ENCODE assay signal across 9 cellular contexts in the genomic region with DNA sequence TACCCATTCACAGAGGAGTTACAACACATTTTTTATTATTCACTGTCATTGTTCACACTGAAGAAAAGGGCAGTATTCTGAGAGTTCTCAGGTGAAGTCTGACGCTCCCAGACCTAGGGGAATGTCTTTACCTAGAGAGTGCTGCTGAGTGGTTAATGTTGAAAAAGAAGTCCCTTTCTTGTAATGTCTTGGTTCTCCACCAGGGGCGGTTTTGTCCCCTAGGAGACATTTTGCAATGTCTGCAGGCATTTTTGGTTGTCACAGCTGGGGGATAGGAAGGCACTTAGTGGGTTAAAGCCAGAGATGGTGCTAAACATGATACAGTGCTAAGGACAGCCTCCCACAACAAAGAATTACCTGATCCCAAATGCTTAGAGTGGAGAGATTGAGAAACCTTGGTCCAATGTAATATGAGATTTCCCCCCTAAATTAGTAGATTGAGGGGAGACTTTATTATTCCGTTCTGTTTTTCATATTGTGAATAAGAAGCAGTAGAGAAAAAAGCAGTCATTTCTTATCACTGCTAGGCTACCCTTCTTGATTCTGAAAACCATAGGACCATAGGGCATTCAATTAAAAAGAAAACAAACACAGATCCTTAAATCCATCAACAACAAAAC. TPM values are rescaled to one million over a fixed set of nuclear protein-coding genes. Genes with fewer than 3 reads are reported as not detected.
DNase-seq lines count a peak whose midpoint lies in the region; ATAC-seq and TF ChIP-seq lines count a peak whose summit lies in the region.
"Had no signal": no experiment of that assay in that cellular context is flagged by ENCODE, and none has a peak within 500 bp of the region (broad histone marks: within the 10 kb centered on the region; RNA-seq: fewer than 3 reads in every experiment).

No MANE protein-coding gene starts in this region.

- no peak overlapping the region for H3K4me3 ChIP-seq in colonic mucosa
- H3K4me3 ChIP-seq in trophoblast cell (ENCODE audit: low read depth, low read length), result no peak overlapping the region

- H2AFZ ChIP-seq in trophoblast cell (ENCODE audit: insufficient read depth, low read length, poor library complexity), result no peak overlapping the region

- no peaks in the 10 kb centered on the region for H3K79me1 ChIP-seq in trophoblast cell (ENCODE audit: low read length)

- no peak overlapping the region for H4K8ac ChIP-seq in trophoblast cell (ENCODE audit: low read depth, low read length)

- H3K4me2 ChIP-seq in trophoblast cell (ENCODE audit: low read length), result no peak overlapping the region

- peak; percentile 19 for TF ChIP-seq CTCF in colonic mucosa (IDR thresholded peaks at IDR 0.05)

- H3K4ac ChIP-seq in trophoblast cell (ENCODE audit: low read depth, low read length), result peak overlapping the region; percentile 36

- H3K27me3 ChIP-seq in colonic mucosa, result no peaks in the 10 kb centered on the region
- H3K27me3 ChIP-seq in trophoblast cell (ENCODE audit: insufficient read depth, low read length), result no peaks in the 10 kb centered on the region

- H3K9me3 ChIP-seq in colonic mucosa, result no peaks in the 10 kb centered on the region
- H3K9me3 ChIP-seq in trophoblast cell (ENCODE audit: insufficient read depth, low read depth, low read length), result no peaks in the 10 kb centered on the region

- H3K36me3 ChIP-seq in colonic mucosa, result no peaks in the 10 kb centered on the region
- H3K36me3 ChIP-seq in trophoblast cell (ENCODE audit: control insufficient read depth in 1 of 2, insufficient read depth in 2 of 2, low read length in 2 of 2), result no peaks in the 10 kb centered on the region

- H2BK12ac ChIP-seq in trophoblast cell (ENCODE audit: low read length), result no peak overlapping the region

- H3K9ac ChIP-seq in colonic mucosa (ENCODE audit: low read depth in 2 of 2, low read length in 2 of 2), result no peak overlapping the region
- no peak overlapping the region for H3K9ac ChIP-seq in trophoblast cell (ENCODE audit: low read length)

- no peak overlapping the region for H2BK5ac ChIP-seq in trophoblast cell (ENCODE audit: low read depth, low read length, poor library complexity)

- intact Hi-C loops in colonic mucosa (cut with DNase I), result no loop called here

- H3K27ac ChIP-seq in colonic mucosa (no peak overlapping the region), trophoblast cell (ENCODE audit: low read depth, low read length) (no peak overlapping the region)

- no peak overlapping the region for H4K12ac ChIP-seq in trophoblast cell (ENCODE audit: low read depth, low read length)

- no peak for ATAC-seq in HG02840 (IDR thresholded peaks at IDR 0.05; ENCODE audit: low FRiP score, unreplicated experiment)

- H2BK120ac ChIP-seq in trophoblast cell (ENCODE audit: insufficient read depth, low read length, poor library complexity), result no peak overlapping the region

- H3K79me2 ChIP-seq in trophoblast cell (ENCODE audit: control insufficient read depth, insufficient read depth, low read length, poor library complexity), result no peaks in the 10 kb centered on the region

- no peak overlapping the region for H4K91ac ChIP-seq in trophoblast cell (ENCODE audit: low read depth, low read length)

- H3K14ac ChIP-seq in trophoblast cell (ENCODE audit: low read length), result no peak overlapping the region

- no peak overlapping the region for H2AK5ac ChIP-seq in trophoblast cell (ENCODE audit: low read length)

- H3K23ac ChIP-seq in trophoblast cell (ENCODE audit: low read length), result no peak overlapping the region

- WGBS in trophoblast cell (ENCODE audit: extremely low coverage, insufficient coverage, insufficient read length), result no CpG with 5 or more reads among the region's 3 CpGs

- peak; percentile 52 for DNase-seq in activated CD4-positive, alpha-beta T cell treated with anti-CD3 and anti-CD28 coated beads for 48 hours
- no peak for DNase-seq in activated CD4-positive, alpha-beta T cell treated with anti-CD3 and anti-CD28 coated beads for 1 hour
- DNase-seq in MV-4-11 (lab: John Stamatoyannopoulos, UW) (peak; percentile 65), colonic mucosa (no peak), trophoblast cell (peak; percentile 33 to 60), NCI-H2107 treated with DMSO at 0.1 percent for 48 hours (lab: John Stamatoyannopoulos, UW; ENCODE audit: unreplicated experiment) (no peak)
- no peak for DNase-seq in effector CD8-positive, alpha-beta T cell (lab: John Stamatoyannopoulos, UW)
- DNase-seq: naive B cell had no signal

- no peak overlapping the region for H3K18ac ChIP-seq in trophoblast cell (ENCODE audit: low read length)

- H3K4me1 ChIP-seq in colonic mucosa (no peaks in the 10 kb centered on the region), trophoblast cell (ENCODE audit: control insufficient read depth in 1 of 2, insufficient read depth in 2 of 2, low read length in 2 of 2) (no peaks in the 10 kb centered on the region)

RNA-seq across cellular contexts. Expression of a gene that starts 13.1 kb away (rescaled TPM):
- total RNA-seq in colonic mucosa, result 10 to 100 TPM; 21.9 to 26.3 TPM
- 10.6 and 11.0 TPM in 2 replicates for polyA plus RNA-seq in trophoblast cell (2013)

Comparison
In these comparisons a context has a peak if more than half of its experiments do, and no peak if none do; other contexts are left out.
1. DNase-seq: peak in activated CD4-positive, alpha-beta T cell treated with anti-CD3 and anti-CD28 coated beads for 48 hours (single experiment), MV-4-11 (single experiment) and trophoblast cell (2 of 2); none in activated CD4-positive, alpha-beta T cell treated with anti-CD3 and anti-CD28 coated beads for 1 hour (single experiment), colonic mucosa (single experiment), NCI-H2107 treated with DMSO at 0.1 percent for 48 hours (single experiment) and effector CD8-positive, alpha-beta T cell (single experiment).